In genomic region chr10:42969909-42970308, GRCh38 we compare ENCODE assay signal across 15 cellular contexts.
DNase-seq lines count a peak whose midpoint lies in the region; ATAC-seq and TF ChIP-seq lines count a peak whose summit lies in the region.
"Had no signal": no experiment of that assay in that cellular context is flagged by ENCODE, and none has a peak within 500 bp of the region (broad histone marks: within the 10 kb centered on the region; RNA-seq: fewer than 3 reads in every experiment).

No MANE protein-coding gene starts in this region.

- no peaks in the 10 kb centered on the region for H3K79me2 ChIP-seq in osteoblast (ENCODE audit: insufficient read depth, low read length)

- H3K4me3 ChIP-seq in BLaER1 (no peak overlapping the region), osteoblast (ENCODE audit: insufficient read depth, low read length) (no peak overlapping the region)

- H3K4me2 ChIP-seq in BLaER1 (peak overlapping the region; percentile 6; the same call in 1 of the 2 replicates), osteoblast (ENCODE audit: insufficient read depth, low read length) (no peak overlapping the region)

- H3K27me3 ChIP-seq in BLaER1: no peaks in the 10 kb centered on the region
- no peaks in the 10 kb centered on the region for H3K27me3 ChIP-seq in osteoblast (ENCODE audit: insufficient read depth, low read length)

- H3K27ac ChIP-seq in BLaER1 (no peak overlapping the region), osteoblast (ENCODE audit: low read depth, low read length) (no peak overlapping the region)
- H3K27ac ChIP-seq: C4-2B had no signal

- DNase-seq in activated CD8-positive, alpha-beta memory T cell treated with anti-CD3 and anti-CD28 coated beads, Interleukin-2, amount 10 ng/mL, durations not matched to agents 7 days and 5 days: peak; percentile 18
- DNase-seq in activated CD8-positive, alpha-beta memory T cell treated with anti-CD3 and anti-CD28 coated beads, Interleukin-2, amount 50 U/mL, for 4 hours: no peak
- peak; percentile 33 for DNase-seq in ecto neural progenitor cell (ENCODE audit: low spot score)
- peak; percentile 36 for DNase-seq in osteoblast (ENCODE audit: insufficient read length, low spot score, missing footprints)
- no peak for DNase-seq in G401 (ENCODE audit: low spot score)
- DNase-seq in activated naive CD4-positive, alpha-beta T cell treated with anti-CD3 and anti-CD28 coated beads, Interleukin-2, amount 50 U/mL, for 72 hours (ENCODE audit: low spot score in 2 of 2): no peak
- no peak for DNase-seq in activated naive CD4-positive, alpha-beta T cell treated with anti-CD3 and anti-CD28 coated beads for 36 hours
- DNase-seq: AML-193, NCI-H1694 treated with DMSO at 0.1 percent for 48 hours, NCI-H2081 treated with DMSO at 0.1 percent for 48 hours, NCI-H2171 treated with DMSO at 0.1 percent for 48 hours, NCI-H524 treated with DMSO at 0.1 percent for 48 hours had no signal

- no peak overlapping the region for H3K4me3 Mint-ChIP-seq in activated CD8-positive, alpha-beta memory T cell treated with anti-CD3 and anti-CD28 coated beads, Interleukin-2, amount 10 ng/mL, durations not matched to agents 7 days and 5 days
- no peak overlapping the region for H3K4me3 Mint-ChIP-seq in activated naive CD4-positive, alpha-beta T cell treated with anti-CD3 and anti-CD28 coated beads for 36 hours

- in situ Hi-C loops in G401 (cut with HindIII; ENCODE audit: low sequenced_read_pairs): no loop called here

- no peaks in the 10 kb centered on the region for H3K9me3 Mint-ChIP-seq in activated CD8-positive, alpha-beta memory T cell treated with anti-CD3 and anti-CD28 coated beads, Interleukin-2, amount 10 ng/mL, durations not matched to agents 7 days and 5 days (ENCODE audit: low read depth)
- H3K9me3 Mint-ChIP-seq in activated naive CD4-positive, alpha-beta T cell treated with anti-CD3 and anti-CD28 coated beads, Interleukin-2, amount 50 U/mL, for 72 hours: no peaks in the 10 kb centered on the region
- H3K9me3 Mint-ChIP-seq in activated naive CD4-positive, alpha-beta T cell treated with anti-CD3 and anti-CD28 coated beads for 36 hours: no peaks in the 10 kb centered on the region

- H3K27me3 Mint-ChIP-seq in activated CD8-positive, alpha-beta memory T cell treated with anti-CD3 and anti-CD28 coated beads, Interleukin-2, amount 10 ng/mL, durations not matched to agents 7 days and 5 days: peaks cover 13% of the 10 kb centered on the region
- no peaks in the 10 kb centered on the region for H3K27me3 Mint-ChIP-seq in activated naive CD4-positive, alpha-beta T cell treated with anti-CD3 and anti-CD28 coated beads for 36 hours (ENCODE audit: low read depth)

- H3K9me3 ChIP-seq in BLaER1 (no peaks in the 10 kb centered on the region), osteoblast (ENCODE audit: low read depth, low read length) (no peaks in the 10 kb centered on the region)

- CTCF ChIA-PET in activated CD8-positive, alpha-beta memory T cell treated with anti-CD3 and anti-CD28 coated beads, Interleukin-2, amount 10 ng/mL, durations not matched to agents 7 days and 5 days (lab: Charles Lee): no interaction called here
- CTCF ChIA-PET in activated naive CD4-positive, alpha-beta T cell treated with anti-CD3 and anti-CD28 coated beads for 36 hours (lab: Charles Lee): no interaction called here

- no peak for TF ChIP-seq CTCF in osteoblast (IDR thresholded peaks at IDR 0.05; ENCODE audit: extremely low read depth, low read depth, low read length)

- H4K20me1 ChIP-seq in BLaER1 (no peaks in the 10 kb centered on the region), osteoblast (ENCODE audit: insufficient read depth, low read length) (no peaks in the 10 kb centered on the region)

- no peak for ATAC-seq in activated CD8-positive, alpha-beta memory T cell treated with anti-CD3 and anti-CD28 coated beads, Interleukin-2, amount 10 ng/mL, durations not matched to agents 7 days and 5 days
- ATAC-seq in activated naive CD4-positive, alpha-beta T cell treated with anti-CD3 and anti-CD28 coated beads, Interleukin-2, amount 50 U/mL, for 72 hours: no peak
- ATAC-seq: Panc1 had no signal

- H3K9ac ChIP-seq in BLaER1: no peak overlapping the region

- H3K4me1 Mint-ChIP-seq in activated CD8-positive, alpha-beta memory T cell treated with anti-CD3 and anti-CD28 coated beads, Interleukin-2, amount 10 ng/mL, durations not matched to agents 7 days and 5 days: no peaks in the 10 kb centered on the region
- H3K4me1 Mint-ChIP-seq in activated naive CD4-positive, alpha-beta T cell treated with anti-CD3 and anti-CD28 coated beads for 36 hours (ENCODE audit: low read depth): no peaks in the 10 kb centered on the region

- H3K27ac Mint-ChIP-seq in activated CD8-positive, alpha-beta memory T cell treated with anti-CD3 and anti-CD28 coated beads, Interleukin-2, amount 10 ng/mL, durations not matched to agents 7 days and 5 days: no peak overlapping the region
- H3K27ac Mint-ChIP-seq in activated naive CD4-positive, alpha-beta T cell treated with anti-CD3 and anti-CD28 coated beads, Interleukin-2, amount 50 U/mL, for 72 hours: no peak overlapping the region
- H3K27ac Mint-ChIP-seq in activated naive CD4-positive, alpha-beta T cell treated with anti-CD3 and anti-CD28 coated beads for 36 hours: no peak overlapping the region

- intact Hi-C loops in activated naive CD4-positive, alpha-beta T cell treated with anti-CD3 and anti-CD28 coated beads for 36 hours (cut with micrococcal nuclease): no loop called here

- H3K36me3 Mint-ChIP-seq in activated CD8-positive, alpha-beta memory T cell treated with anti-CD3 and anti-CD28 coated beads, Interleukin-2, amount 10 ng/mL, durations not matched to agents 7 days and 5 days: no peaks in the 10 kb centered on the region
- no peaks in the 10 kb centered on the region for H3K36me3 Mint-ChIP-seq in activated naive CD4-positive, alpha-beta T cell treated with anti-CD3 and anti-CD28 coated beads, Interleukin-2, amount 50 U/mL, for 72 hours
- H3K36me3 Mint-ChIP-seq in activated naive CD4-positive, alpha-beta T cell treated with anti-CD3 and anti-CD28 coated beads for 36 hours (ENCODE audit: low read depth): no peaks in the 10 kb centered on the region

- no peak overlapping the region for H2AFZ ChIP-seq in osteoblast (ENCODE audit: low read length)

- H3K4me1 ChIP-seq in BLaER1 (peaks cover 29% of the 10 kb centered on the region), osteoblast (ENCODE audit: insufficient read depth, low read length) (no peaks in the 10 kb centered on the region)

- no peaks in the 10 kb centered on the region for H3K36me3 ChIP-seq in BLaER1
- no peaks in the 10 kb centered on the region for H3K36me3 ChIP-seq in osteoblast (ENCODE audit: insufficient read depth, low read length)

Comparison
In these comparisons a context has a peak if more than half of its experiments do, and no peak if none do; other contexts are left out.
1. DNase-seq: peak in activated CD8-positive, alpha-beta memory T cell treated with anti-CD3 and anti-CD28 coated beads, Interleukin-2, amount 10 ng/mL, durations not matched to agents 7 days and 5 days (single experiment), ecto neural progenitor cell (single experiment) and osteoblast (single experiment); none in activated CD8-positive, alpha-beta memory T cell treated with anti-CD3 and anti-CD28 coated beads, Interleukin-2, amount 50 U/mL, for 4 hours (single experiment), G401 (single experiment), activated naive CD4-positive, alpha-beta T cell treated with anti-CD3 and anti-CD28 coated beads, Interleukin-2, amount 50 U/mL, for 72 hours (0 of 2) and activated naive CD4-positive, alpha-beta T cell treated with anti-CD3 and anti-CD28 coated beads for 36 hours (single experiment).